ENCODE assay signal across 16 cellular contexts in genomic region chr16:56605475-56605874, GRCh38. TPM values are rescaled to one million over a fixed set of nuclear protein-coding genes. Genes with fewer than 3 reads are reported as not detected.
DNase-seq lines count a peak whose midpoint lies in the region; ATAC-seq and TF ChIP-seq lines count a peak whose summit lies in the region.
"Had no signal": no experiment of that assay in that cellular context is flagged by ENCODE, and none has a peak within 500 bp of the region (broad histone marks: within the 10 kb centered on the region; RNA-seq: fewer than 3 reads in every experiment).

No MANE protein-coding gene starts in this region.

- H3K27ac Mint-ChIP-seq in endothelial cell (ENCODE audit: unreplicated experiment) = no peak overlapping the region
- H3K27ac Mint-ChIP-seq in naive thymus-derived CD4-positive, alpha-beta T cell = peak overlapping the region in 5 of 9 donors; percentile 12 to 96 (median 85)
- H3K27ac Mint-ChIP-seq: mesothelial cell of epicardium had no signal

- no peak for TF ChIP-seq RAD21 in SK-N-SH (IDR thresholded peaks at IDR 0.05; ENCODE audit: low read length)

- POLR2A ChIA-PET in SK-N-SH (lab: Yijun Ruan, JAX) = no interaction called here
- POLR2A ChIA-PET in naive thymus-derived CD4-positive, alpha-beta T cell (lab: Charles Lee) = interaction anchor here (0.7 to 4.8 kb wide), 6 partner anchors 8 to 103 kb away, joined by 3 to 23 read pairs (median 8); partner anchors contain the start of gene MT1X

- H3K4me3 Mint-ChIP-seq in endothelial cell (ENCODE audit: unreplicated experiment) = peak overlapping the region; percentile 38
- H3K4me3 Mint-ChIP-seq in naive thymus-derived CD4-positive, alpha-beta T cell = no peak overlapping the region
- H3K4me3 Mint-ChIP-seq: mesothelial cell of epicardium had no signal

- peaks cover 21% of the 10 kb centered on the region for H3K27me3 Mint-ChIP-seq in endothelial cell (ENCODE audit: unreplicated experiment)
- H3K27me3 Mint-ChIP-seq in naive thymus-derived CD4-positive, alpha-beta T cell = peaks cover 0 to 7% (median 2%) of the 10 kb centered on the region in 5 donors
- H3K27me3 Mint-ChIP-seq: activated naive CD8-positive, alpha-beta T cell had no signal

- H3K27me3 ChIP-seq in SK-N-SH (ENCODE audit: insufficient read depth) = no peaks in the 10 kb centered on the region
- no peaks in the 10 kb centered on the region for H3K27me3 ChIP-seq in naive thymus-derived CD4-positive, alpha-beta T cell (ENCODE audit: control insufficient read depth in 2 of 2, insufficient read depth in 2 of 2, low read length in 2 of 2)
- H3K27me3 ChIP-seq in transverse colon = no peaks in the 10 kb centered on the region

- CTCF ChIA-PET in SK-N-SH (lab: Yijun Ruan, JAX) = interaction anchor here (1.1 to 8.2 kb wide), 7 partner anchors 13 to 185 kb away, joined by 3 to 138 read pairs (median 4); no protein-coding TSS in a partner anchor
- CTCF ChIA-PET in naive thymus-derived CD4-positive, alpha-beta T cell (lab: Charles Lee) = interaction anchor here (0.8 to 1.9 kb wide), 5 partner anchors 15 to 97 kb away, joined by 3 to 14 read pairs (median 4); no protein-coding TSS in a partner anchor

- intact Hi-C loops in naive thymus-derived CD4-positive, alpha-beta T cell (cut with micrococcal nuclease) = loop anchor here (5.0 kb wide), 3 partner anchors 178 to 582 kb away; partner anchors contain the start of genes AMFR (in 1 of the 2), HERPUD1 (in 1 of the 2), PSME3IP1 (in 1 of the 2) and RSPRY1 (in 1 of the 2)
- intact Hi-C loops in transverse colon (cut with DNase I; ENCODE audit: low total_unique reads) = loop anchor here (5.0 kb wide), 1 partner anchor 77 kb away; the partner anchor contains the start of gene MT1X

- H3K36me3 ChIP-seq in SK-N-SH (replicated peaks in 1 of 2; ENCODE audit: control insufficient read depth in 1 of 2, insufficient read depth in 2 of 2, low read length in 1 of 2) = no peaks in the 10 kb centered on the region
- H3K36me3 ChIP-seq in naive thymus-derived CD4-positive, alpha-beta T cell (ENCODE audit: control insufficient read depth in 2 of 3, insufficient read depth in 3 of 3, low read length in 3 of 3) = no peaks in the 10 kb centered on the region
- no peaks in the 10 kb centered on the region for H3K36me3 ChIP-seq in transverse colon

- TF ChIP-seq EP300 in SK-N-SH (IDR thresholded peaks at IDR 0.05; ENCODE audit: borderline replicate concordance in 1 of 2, low read depth in 1 of 2, low read length in 1 of 2) = no peak
- TF ChIP-seq EP300 in transverse colon (IDR thresholded peaks at IDR 0.05; ENCODE audit: low read depth) = no peak

- TF ChIP-seq POLR2A in transverse colon (IDR thresholded peaks at IDR 0.05) = no peak

- in situ Hi-C loops in transverse colon (cut with MboI; ENCODE audit: low pct_ligation_motif_present in 1 of 4, low pct_unique_long_range_greater_than_20kb in 1 of 4, low sequenced_read_pairs in 3 of 4) = no loop called here

- H3K4me3 ChIP-seq in SK-N-SH (ENCODE audit: low read depth in 2 of 2, low read length in 1 of 2) (no peak overlapping the region), transverse colon (no peak overlapping the region)
- no peak overlapping the region for H3K4me3 ChIP-seq in naive thymus-derived CD4-positive, alpha-beta T cell (ENCODE audit: low read length)

- no peak for DNase-seq in SK-N-SH
- DNase-seq in endothelial cell (ENCODE audit: low spot score) = no peak
- DNase-seq in naive thymus-derived CD4-positive, alpha-beta T cell = no peak
- DNase-seq in transverse colon = no peak
- DNase-seq in NCI-H1105 (lab: John Stamatoyannopoulos, UW) = no peak
- DNase-seq in activated CD4-positive, alpha-beta T cell treated with anti-CD3 and anti-CD28 coated beads, Interleukin-2, amount 50 U/mL, for 48 hours = no peak
- DNase-seq: Caco-2; effector memory CD4-positive, alpha-beta T cell; KBM-7; NCI-H187 treated with DMSO at 0.1 percent for 48 hours; NCI-H82 had no signal

- H3K9ac ChIP-seq in SK-N-SH = no peak overlapping the region

- no peaks in the 10 kb centered on the region for H3K9me2 ChIP-seq in SK-N-SH

- no peaks in the 10 kb centered on the region for H3K9me3 ChIP-seq in SK-N-SH
- H3K9me3 ChIP-seq in naive thymus-derived CD4-positive, alpha-beta T cell (ENCODE audit: control insufficient read depth in 2 of 3, low read length in 3 of 3) = no peaks in the 10 kb centered on the region
- H3K9me3 ChIP-seq in transverse colon = no peaks in the 10 kb centered on the region
- H3K9me3 ChIP-seq: Caco-2 had no signal

- no peaks in the 10 kb centered on the region for H3K9me3 Mint-ChIP-seq in endothelial cell (ENCODE audit: unreplicated experiment)
- no peaks in the 10 kb centered on the region for H3K9me3 Mint-ChIP-seq in naive thymus-derived CD4-positive, alpha-beta T cell
- H3K9me3 Mint-ChIP-seq: mesothelial cell of epicardium had no signal

- peaks cover 51% of the 10 kb centered on the region for H3F3A ChIP-seq in SK-N-SH (replicated peaks; ENCODE audit: insufficient read depth)

- no peak for ATAC-seq in SK-N-SH treated with all-trans-retinoic acid at 6 μM for 48 hours
- ATAC-seq in naive thymus-derived CD4-positive, alpha-beta T cell = no peak
- no peak for ATAC-seq in GM19351 (IDR thresholded peaks at IDR 0.05; ENCODE audit: unreplicated experiment)

- H4K20me1 ChIP-seq in SK-N-SH (ENCODE audit: insufficient read depth) = no peaks in the 10 kb centered on the region; the same call in 1 of the 2 replicates

- H3K36me3 Mint-ChIP-seq in endothelial cell (ENCODE audit: low read depth, unreplicated experiment) = no peaks in the 10 kb centered on the region
- peaks cover 0 to 3% (median 0%) of the 10 kb centered on the region in 5 donors for H3K36me3 Mint-ChIP-seq in naive thymus-derived CD4-positive, alpha-beta T cell
- H3K36me3 Mint-ChIP-seq: activated naive CD8-positive, alpha-beta T cell; mesothelial cell of epicardium had no signal

- H3K4me1 Mint-ChIP-seq in endothelial cell (ENCODE audit: unreplicated experiment) = peaks cover 35% of the 10 kb centered on the region
- H3K4me1 Mint-ChIP-seq in naive thymus-derived CD4-positive, alpha-beta T cell = peaks cover 27 to 39% (median 35%) of the 10 kb centered on the region in 7 donors

- 0 out of 2 replicates have a peak overlapping the region, but pooled peaks have one; percentile 88 for H3K4me2 ChIP-seq in SK-N-SH

- WGBS in SK-N-SH (ENCODE audit: low lambda C conversion rate) = 88% methylated on average over 1 of the region's 1 CpG
- WGBS in transverse colon (ENCODE audit: low coverage in 1 of 2), 2 donors = 67 to 79% methylated on average over 1 of the region's 1 CpG

- H3K4me1 ChIP-seq in SK-N-SH (ENCODE audit: control insufficient read depth in 1 of 2, insufficient read depth in 2 of 2, low read depth in 1 of 2, low read length in 1 of 2) = peaks cover 25 to 36% of the 10 kb centered on the region in 2 experiments; a peak in 3 of 4 replicates
- H3K4me1 ChIP-seq in naive thymus-derived CD4-positive, alpha-beta T cell (ENCODE audit: control insufficient read depth in 2 of 2, insufficient read depth in 2 of 2, low read length in 2 of 2) = peaks cover 21 to 28% of the 10 kb centered on the region in 2 donors
- peaks cover 6 to 23% (median 15%) of the 10 kb centered on the region in 4 donors for H3K4me1 ChIP-seq in transverse colon

- peaks cover 18% of the 10 kb centered on the region for H3K79me2 ChIP-seq in SK-N-SH (ENCODE audit: insufficient read depth)

- H3K27ac ChIP-seq in SK-N-SH (ENCODE audit: low read depth in 2 of 2, low read length in 1 of 2) (peak overlapping the region in 1 of 2 experiments; percentile 96; a peak in 3 of 4 replicates), transverse colon (peak overlapping the region; percentile 87 to 91 (median 90))
- no peak overlapping the region for H3K27ac ChIP-seq in naive thymus-derived CD4-positive, alpha-beta T cell (ENCODE audit: low read depth, low read length)

- no peak overlapping the region for H2AFZ ChIP-seq in SK-N-SH (ENCODE audit: low read depth)

- TF ChIP-seq CTCF in SK-N-SH (IDR thresholded peaks at IDR 0.05) (no peak), endothelial cell (IDR thresholded peaks at IDR 0.05; ENCODE audit: unreplicated experiment) (no peak), transverse colon (IDR thresholded peaks at IDR 0.05) (no peak)

RNA-seq across cellular contexts. Expression of gene MT2A, which starts 2.9 kb away (rescaled TPM):
- polyA plus RNA-seq in SK-N-SH (2012; rRNA removed) = 79.9 and 133 TPM in 2 replicates
- 69.0 and 90.2 TPM in 2 replicates for polyA plus RNA-seq in SK-N-SH (2012; cell fraction: cytosol; rRNA removed)
- polyA plus RNA-seq in SK-N-SH (2012; cell fraction: nucleus; rRNA removed) = 67.8 and 133 TPM in 2 replicates
- total RNA-seq in endothelial cell (ENCODE audit: unreplicated experiment) = 2.4 TPM
- total RNA-seq in naive thymus-derived CD4-positive, alpha-beta T cell = 100 to 1,000 TPM in 1 of 5 experiments, 10 to 100 TPM in 4; 15.0 to 435 (median 32.8) TPM
- 100 to 1,000 TPM; 113 to 168 TPM for polyA plus RNA-seq in naive thymus-derived CD4-positive, alpha-beta T cell
- 100 to 1,000 TPM in 2 of 4 donors, 10 to 100 TPM in 2; 68.8 to 459 (median 89.3) TPM for total RNA-seq in transverse colon

RNA-seq across cellular contexts. Expression of gene MT3, which starts 16.1 kb away (rescaled TPM):
- 0.43 TPM in 1 of 2 replicates, not detected in the other for polyA plus RNA-seq in SK-N-SH (2012; rRNA removed)
- polyA plus RNA-seq in SK-N-SH (2012; cell fraction: cytosol; rRNA removed) = 0.08 and 0.12 TPM in 2 replicates
- 0.22 TPM in 1 of 2 replicates, not detected in the other for polyA plus RNA-seq in SK-N-SH (2012; cell fraction: nucleus; rRNA removed)
- not detected for total RNA-seq in endothelial cell (ENCODE audit: unreplicated experiment)
- total RNA-seq in naive thymus-derived CD4-positive, alpha-beta T cell = 1 to 10 TPM in 2 of 5 experiments, under 1 TPM in 1, not detected in 2; 0.76 to 4.0 (median 1.5) TPM
- polyA plus RNA-seq in naive thymus-derived CD4-positive, alpha-beta T cell = 1 to 10 TPM; 3.8 to 4.5 TPM
- total RNA-seq in transverse colon = 1 to 10 TPM in 1 of 4 donors, not detected in 3; 4.2 TPM
- total RNA-seq: Caco-2, mesothelial cell of epicardium, renal cortical epithelial cell had no signal

RNA-seq across cellular contexts. Expression of gene MT1E, which starts 20.1 kb away (rescaled TPM):
- 106 and 205 TPM in 2 replicates for polyA plus RNA-seq in SK-N-SH (2012; rRNA removed)
- polyA plus RNA-seq in SK-N-SH (2012; cell fraction: cytosol; rRNA removed) = 94.6 and 121 TPM in 2 replicates
- polyA plus RNA-seq in SK-N-SH (2012; cell fraction: nucleus; rRNA removed) = 52.0 and 151 TPM in 2 replicates
- total RNA-seq in endothelial cell (ENCODE audit: unreplicated experiment) (not detected), transverse colon (1,000 to 10,000 TPM in 1 of 4 donors, 100 to 1,000 TPM in 3; 109 to 1,058 (median 257) TPM)
- 100 to 1,000 TPM in 1 of 5 experiments, 1 to 10 TPM in 1, under 1 TPM in 2, not detected in 1; 0.45 to 166 (median 2.5) TPM for total RNA-seq in naive thymus-derived CD4-positive, alpha-beta T cell
- 1 to 10 TPM; 3.5 to 5.2 TPM for polyA plus RNA-seq in naive thymus-derived CD4-positive, alpha-beta T cell
- total RNA-seq: mesothelial cell of epicardium had no signal

RNA-seq across cellular contexts. Expression of gene MT1M, which starts 27.0 kb away (rescaled TPM):
- polyA plus RNA-seq in SK-N-SH (2012; rRNA removed) = 0.45 and 1.3 TPM in 2 replicates
- 0.49 and 0.51 TPM in 2 replicates for polyA plus RNA-seq in SK-N-SH (2012; cell fraction: cytosol; rRNA removed)
- 0.15 TPM in 2 replicates for polyA plus RNA-seq in SK-N-SH (2012; cell fraction: nucleus; rRNA removed)
- not detected for total RNA-seq in endothelial cell (ENCODE audit: unreplicated experiment)
- not detected for total RNA-seq in naive thymus-derived CD4-positive, alpha-beta T cell
- polyA plus RNA-seq in naive thymus-derived CD4-positive, alpha-beta T cell = not detected
- total RNA-seq in transverse colon = 10 to 100 TPM in 1 of 4 donors, 1 to 10 TPM in 2, not detected in 1; 2.7 to 48.3 (median 5.2) TPM
- total RNA-seq: Caco-2, mesothelial cell of epicardium had no signal

RNA-seq across cellular contexts. Expression of gene MT1A, which starts 33.0 kb away (rescaled TPM):
- polyA plus RNA-seq in SK-N-SH (2012; rRNA removed) = 3.5 and 5.4 TPM in 2 replicates
- 1.4 and 3.6 TPM in 2 replicates for polyA plus RNA-seq in SK-N-SH (2012; cell fraction: cytosol; rRNA removed)
- 0.64 and 1.3 TPM in 2 replicates for polyA plus RNA-seq in SK-N-SH (2012; cell fraction: nucleus; rRNA removed)
- total RNA-seq in endothelial cell (ENCODE audit: unreplicated experiment) = not detected
- total RNA-seq in naive thymus-derived CD4-positive, alpha-beta T cell = under 1 TPM in 1 of 5 experiments, not detected in 4; 0.92 TPM
- polyA plus RNA-seq in naive thymus-derived CD4-positive, alpha-beta T cell = not detected
- 10 to 100 TPM in 1 of 4 donors, 1 to 10 TPM in 2, not detected in 1; 4.4 to 35.2 (median 4.9) TPM for total RNA-seq in transverse colon
- total RNA-seq: mesothelial cell of epicardium had no signal
